Comparison of ENCODE assay signal across 19 cellular contexts in genomic region chr5:52077941-52078825, GRCh38.
A peak's percentile ranks its signal among the peaks of the same experiment; 100 is the strongest.
DNase-seq lines count a peak whose midpoint lies in the region; ATAC-seq and FAIRE-seq lines count a peak whose summit lies in the region.
"Had no signal": no experiment of that assay in that cellular context is flagged by ENCODE, and none has a peak within 500 bp of the region (broad histone marks: within the 10 kb centered on the region; RNA-seq: fewer than 3 reads in every experiment).

No MANE protein-coding gene starts in this region.

- WGBS in small intestine, 3 donors: 59 to 67% (median 64%) methylated on average over 5 of the region's 5 CpGs

- H3K27ac ChIP-seq in small intestine (ENCODE audit: low read depth in 1 of 2, low read length in 1 of 2): no peak overlapping the region
- H3K27ac ChIP-seq: A549, SK-N-MC had no signal

- DNase-seq in COR-L47 (lab: John Stamatoyannopoulos, UW) (peak; percentile 12), NCI-H1105 treated with DMSO at 0.1 percent for 48 hours (lab: John Stamatoyannopoulos, UW) (peak; percentile 74), NT2/D1 (ENCODE audit: low read depth, low spot score) (peak; percentile 40), iPS-NIHi11 (ENCODE audit: low spot score) (peak; percentile 9), NCI-H446 treated with DMSO at 0.1 percent for 48 hours (lab: John Stamatoyannopoulos, UW) (no peak), small intestine (no peak)
- DNase-seq: CD4-positive, CD25-positive, alpha-beta regulatory T cell; HCEC 1CT; Kasumi-1; NCI-H1436 treated with DMSO at 0.1 percent for 48 hours; NCI-H2171; NCI-H524 treated with DMSO at 0.1 percent for 48 hours; NK-92 treated with Interleukin-12 subunit alpha and Interleukin-12 subunit beta, amount 100 ng/mL, for 24 hours; PC-3; T-cell had no signal

- no peaks in the 10 kb centered on the region for H3K36me3 ChIP-seq in NT2/D1 (ENCODE audit: insufficient read depth, insufficient read length, low read length)
- no peaks in the 10 kb centered on the region for H3K36me3 ChIP-seq in small intestine (ENCODE audit: control insufficient read depth in 2 of 2, insufficient read depth in 2 of 2, low read length in 2 of 2)

- ATAC-seq in GM18519 (IDR thresholded peaks at IDR 0.05; ENCODE audit: low FRiP score, unreplicated experiment): no peak
- no peak for ATAC-seq in GM21528 (IDR thresholded peaks at IDR 0.05; ENCODE audit: low FRiP score, unreplicated experiment)
- ATAC-seq: A549, PC-3, T-cell had no signal

- no peak for FAIRE-seq in small intestine (lab: Jason Lieb, UNC)
- FAIRE-seq: A549 had no signal

- H3K9ac ChIP-seq in NT2/D1 (ENCODE audit: insufficient read length, low read depth): no peak overlapping the region

- H3K4me3 ChIP-seq in NT2/D1 (ENCODE audit: insufficient read length, low read depth) (no peak overlapping the region), small intestine (ENCODE audit: low read depth in 1 of 2, low read length in 2 of 2) (no peak overlapping the region)
- H3K4me3 ChIP-seq: A549, SK-N-MC had no signal

- H3K27me3 ChIP-seq in NT2/D1 (ENCODE audit: insufficient read depth, insufficient read length) (no peaks in the 10 kb centered on the region), small intestine (ENCODE audit: control insufficient read depth in 2 of 2, insufficient read depth in 2 of 2, low read length in 2 of 2) (no peaks in the 10 kb centered on the region)

- no peaks in the 10 kb centered on the region for H3K9me3 ChIP-seq in NT2/D1 (ENCODE audit: insufficient read depth, low read length)
- H3K9me3 ChIP-seq in small intestine (ENCODE audit: control insufficient read depth, low read depth): no peaks in the 10 kb centered on the region

- no peaks in the 10 kb centered on the region for H3K4me1 ChIP-seq in NT2/D1 (ENCODE audit: insufficient read depth, insufficient read length)
- H3K4me1 ChIP-seq in small intestine (ENCODE audit: control insufficient read depth in 2 of 2, insufficient read depth in 1 of 2, low read depth in 1 of 2, low read length in 1 of 2): no peaks in the 10 kb centered on the region
- H3K4me1 ChIP-seq: A549 had no signal

Comparison
In these comparisons a context has a peak if more than half of its experiments do, and no peak if none do; other contexts are left out.
1. DNase-seq: peak in COR-L47 (single experiment), NCI-H1105 treated with DMSO at 0.1 percent for 48 hours (single experiment), NT2/D1 (single experiment) and iPS-NIHi11 (single experiment); none in NCI-H446 treated with DMSO at 0.1 percent for 48 hours (single experiment) and small intestine (single experiment).